Comparison of ENCODE assay signal across 1 cellular context in the genomic region with DNA sequence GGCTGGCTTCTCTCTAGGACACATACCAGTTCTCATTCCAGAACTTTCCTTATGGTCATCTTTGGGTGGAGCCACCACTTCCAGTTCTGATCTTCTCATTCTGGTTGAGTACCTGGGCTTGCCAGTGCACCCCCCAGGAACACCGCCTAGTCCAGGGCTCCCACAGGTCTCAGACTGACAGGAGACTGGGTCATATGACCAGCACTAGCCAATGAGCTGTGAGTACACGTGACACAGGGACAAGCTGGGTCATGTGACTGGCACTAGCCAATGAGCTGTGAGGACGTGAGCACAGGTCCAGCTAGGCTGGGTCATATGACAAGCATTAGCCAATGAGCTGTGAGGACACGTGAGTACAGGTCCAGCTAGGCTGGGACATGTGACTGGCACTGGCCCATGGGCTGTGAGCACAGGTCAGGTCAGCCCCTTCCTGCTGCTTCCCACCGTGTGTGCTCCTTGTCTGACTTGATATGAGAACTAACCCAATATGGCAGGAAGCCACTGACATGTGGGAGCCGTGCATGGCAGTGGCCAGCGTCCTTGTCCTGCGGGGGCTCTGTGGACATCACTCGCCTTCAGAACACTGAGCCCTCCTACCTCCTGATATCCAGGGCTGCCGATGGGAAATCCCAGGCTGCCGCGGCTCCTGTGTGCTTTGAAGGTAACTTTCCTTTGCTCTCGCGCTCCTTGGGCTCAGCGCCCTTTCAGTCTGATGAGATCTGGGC.
TF ChIP-seq lines count a peak whose summit lies in the region.

No MANE protein-coding gene starts in this region.

TF ChIP-seq in K562, 482 proteins besides CTCF, POLR2A, EP300 and RAD21 (continued from another document and continues in another):
- no peak for TF ChIP-seq ARHGAP35 (IDR thresholded peaks at IDR 0.05; ENCODE audit: partially characterized antibody)
- TF ChIP-seq ZNF717 (CRISPR knock-in tag; IDR thresholded peaks at IDR 0.05) = no peak
- peak; percentile 97 for TF ChIP-seq C11orf30 (IDR thresholded peaks at IDR 0.05; ENCODE audit: low read depth)
- TF ChIP-seq MAFG (tag; conservative IDR thresholded peaks at IDR 0.05) = no peak
- no peak for TF ChIP-seq PTBP1 (IDR thresholded peaks at IDR 0.05; ENCODE audit: low read depth, low read length)
- TF ChIP-seq ZBTB12 (CRISPR knock-in tag; IDR thresholded peaks at IDR 0.05) = no peak
- no peak for TF ChIP-seq RFX1 (IDR thresholded peaks at IDR 0.05)
- TF ChIP-seq BCOR (IDR thresholded peaks at IDR 0.05) = no peak
- TF ChIP-seq YBX1 (IDR thresholded peaks at IDR 0.05) = no peak
- TF ChIP-seq ZNF586 (CRISPR knock-in tag; conservative IDR thresholded peaks at IDR 0.05) = no peak
- TF ChIP-seq FIP1L1 (IDR thresholded peaks at IDR 0.05; ENCODE audit: low read depth, low read length, poor library complexity, severe bottlenecking) = no peak
- no peak for TF ChIP-seq VEZF1 (CRISPR knock-in tag; IDR thresholded peaks at IDR 0.05)
- TF ChIP-seq ZBTB33 (CRISPR knock-in tag; IDR thresholded peaks at IDR 0.05) = no peak
- TF ChIP-seq MAFF (IDR thresholded peaks at IDR 0.05; ENCODE audit: low read length) = no peak
- no peak for TF ChIP-seq ZC3H8 (IDR thresholded peaks at IDR 0.05)
- TF ChIP-seq ADNP (tag; IDR thresholded peaks at IDR 0.05) = no peak
- TF ChIP-seq ZNF280A (IDR thresholded peaks at IDR 0.05; ENCODE audit: low read depth, partially characterized antibody) = no peak
- peak; percentile 68 for TF ChIP-seq RBFOX2 (IDR thresholded peaks at IDR 0.05; ENCODE audit: low read depth, low read length)
- 0 out of 2 replicates have a peak, but pooled peaks have one; percentile 6 for TF ChIP-seq KLF6 (CRISPR knock-in tag; IDR thresholded peaks at IDR 0.05; ENCODE audit: borderline replicate concordance)
- TF ChIP-seq EZH2 (IDR thresholded peaks at IDR 0.05; ENCODE audit: borderline replicate concordance, low read depth, low read length) = no peak
- TF ChIP-seq ZNF347 (CRISPR knock-in tag; IDR thresholded peaks at IDR 0.05; ENCODE audit: low read depth) = no peak
- TF ChIP-seq GTF2E2 (tag; IDR thresholded peaks at IDR 0.05) = no peak
- TF ChIP-seq HNRNPUL1 (IDR thresholded peaks at IDR 0.05; ENCODE audit: low read length) = no peak
- TF ChIP-seq CBX8 (IDR thresholded peaks at IDR 0.05; ENCODE audit: borderline replicate concordance, extremely low read depth, low read depth, low read length, poor library complexity, severe bottlenecking) = no peak
- TF ChIP-seq SMC3 (conservative IDR thresholded peaks at IDR 0.05; ENCODE audit: insufficient read depth, low read depth, low read length) = no peak
- no peak for TF ChIP-seq ZNF507 (tag; conservative IDR thresholded peaks at IDR 0.05)
- TF ChIP-seq, protein P1, sequence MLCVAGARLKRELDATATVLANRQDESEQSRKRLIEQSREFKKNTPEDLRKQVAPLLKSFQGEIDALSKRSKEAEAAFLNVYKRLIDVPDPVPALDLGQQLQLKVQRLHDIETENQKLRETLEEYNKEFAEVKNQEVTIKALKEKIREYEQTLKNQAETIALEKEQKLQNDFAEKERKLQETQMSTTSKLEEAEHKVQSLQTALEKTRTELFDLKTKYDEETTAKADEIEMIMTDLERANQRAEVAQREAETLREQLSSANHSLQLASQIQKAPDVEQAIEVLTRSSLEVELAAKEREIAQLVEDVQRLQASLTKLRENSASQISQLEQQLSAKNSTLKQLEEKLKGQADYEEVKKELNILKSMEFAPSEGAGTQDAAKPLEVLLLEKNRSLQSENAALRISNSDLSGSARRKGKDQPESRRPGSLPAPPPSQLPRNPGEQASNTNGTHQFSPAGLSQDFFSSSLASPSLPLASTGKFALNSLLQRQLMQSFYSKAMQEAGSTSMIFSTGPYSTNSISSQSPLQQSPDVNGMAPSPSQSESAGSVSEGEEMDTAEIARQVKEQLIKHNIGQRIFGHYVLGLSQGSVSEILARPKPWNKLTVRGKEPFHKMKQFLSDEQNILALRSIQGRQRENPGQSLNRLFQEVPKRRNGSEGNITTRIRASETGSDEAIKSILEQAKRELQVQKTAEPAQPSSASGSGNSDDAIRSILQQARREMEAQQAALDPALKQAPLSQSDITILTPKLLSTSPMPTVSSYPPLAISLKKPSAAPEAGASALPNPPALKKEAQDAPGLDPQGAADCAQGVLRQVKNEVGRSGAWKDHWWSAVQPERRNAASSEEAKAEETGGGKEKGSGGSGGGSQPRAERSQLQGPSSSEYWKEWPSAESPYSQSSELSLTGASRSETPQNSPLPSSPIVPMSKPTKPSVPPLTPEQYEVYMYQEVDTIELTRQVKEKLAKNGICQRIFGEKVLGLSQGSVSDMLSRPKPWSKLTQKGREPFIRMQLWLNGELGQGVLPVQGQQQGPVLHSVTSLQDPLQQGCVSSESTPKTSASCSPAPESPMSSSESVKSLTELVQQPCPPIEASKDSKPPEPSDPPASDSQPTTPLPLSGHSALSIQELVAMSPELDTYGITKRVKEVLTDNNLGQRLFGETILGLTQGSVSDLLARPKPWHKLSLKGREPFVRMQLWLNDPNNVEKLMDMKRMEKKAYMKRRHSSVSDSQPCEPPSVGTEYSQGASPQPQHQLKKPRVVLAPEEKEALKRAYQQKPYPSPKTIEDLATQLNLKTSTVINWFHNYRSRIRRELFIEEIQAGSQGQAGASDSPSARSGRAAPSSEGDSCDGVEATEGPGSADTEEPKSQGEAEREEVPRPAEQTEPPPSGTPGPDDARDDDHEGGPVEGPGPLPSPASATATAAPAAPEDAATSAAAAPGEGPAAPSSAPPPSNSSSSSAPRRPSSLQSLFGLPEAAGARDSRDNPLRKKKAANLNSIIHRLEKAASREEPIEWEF (CRISPR knock-in tag; IDR thresholded peaks at IDR 0.05) = no peak
- no peak for TF ChIP-seq ARID1B (IDR thresholded peaks at IDR 0.05)
- no peak for TF ChIP-seq ZNF589 (CRISPR knock-in tag; IDR thresholded peaks at IDR 0.05; ENCODE audit: low read depth)
- no peak for TF ChIP-seq RBM22 (IDR thresholded peaks at IDR 0.05; ENCODE audit: low read depth, low read length, poor library complexity, severe bottlenecking)
- no peak for TF ChIP-seq HDAC6 (IDR thresholded peaks at IDR 0.05; ENCODE audit: low read depth, low read length)
- TF ChIP-seq, protein P2, sequence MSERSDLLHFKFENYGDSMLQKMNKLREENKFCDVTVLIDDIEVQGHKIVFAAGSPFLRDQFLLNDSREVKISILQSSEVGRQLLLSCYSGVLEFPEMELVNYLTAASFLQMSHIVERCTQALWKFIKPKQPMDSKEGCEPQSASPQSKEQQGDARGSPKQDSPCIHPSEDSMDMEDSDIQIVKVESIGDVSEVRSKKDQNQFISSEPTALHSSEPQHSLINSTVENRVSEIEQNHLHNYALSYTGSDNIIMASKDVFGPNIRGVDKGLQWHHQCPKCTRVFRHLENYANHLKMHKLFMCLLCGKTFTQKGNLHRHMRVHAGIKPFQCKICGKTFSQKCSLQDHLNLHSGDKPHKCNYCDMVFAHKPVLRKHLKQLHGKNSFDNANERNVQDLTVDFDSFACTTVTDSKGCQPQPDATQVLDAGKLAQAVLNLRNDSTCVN (CRISPR knock-in tag; IDR thresholded peaks at IDR 0.05) = no peak
- TF ChIP-seq HMBOX1 (IDR thresholded peaks at IDR 0.05) = no peak
- no peak; the same call in 1 of the 2 replicates for TF ChIP-seq ZNF511 (CRISPR knock-in tag; IDR thresholded peaks at IDR 0.05)
- no peak for TF ChIP-seq PTTG1 (tag; IDR thresholded peaks at IDR 0.05; ENCODE audit: low read depth)
- TF ChIP-seq, protein P3, sequence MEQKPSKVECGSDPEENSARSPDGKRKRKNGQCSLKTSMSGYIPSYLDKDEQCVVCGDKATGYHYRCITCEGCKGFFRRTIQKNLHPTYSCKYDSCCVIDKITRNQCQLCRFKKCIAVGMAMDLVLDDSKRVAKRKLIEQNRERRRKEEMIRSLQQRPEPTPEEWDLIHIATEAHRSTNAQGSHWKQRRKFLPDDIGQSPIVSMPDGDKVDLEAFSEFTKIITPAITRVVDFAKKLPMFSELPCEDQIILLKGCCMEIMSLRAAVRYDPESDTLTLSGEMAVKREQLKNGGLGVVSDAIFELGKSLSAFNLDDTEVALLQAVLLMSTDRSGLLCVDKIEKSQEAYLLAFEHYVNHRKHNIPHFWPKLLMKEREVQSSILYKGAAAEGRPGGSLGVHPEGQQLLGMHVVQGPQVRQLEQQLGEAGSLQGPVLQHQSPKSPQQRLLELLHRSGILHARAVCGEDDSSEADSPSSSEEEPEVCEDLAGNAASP (IDR thresholded peaks at IDR 0.05) = no peak
- TF ChIP-seq ZNF445 (CRISPR knock-in tag; IDR thresholded peaks at IDR 0.05; ENCODE audit: low read depth) = no peak
- no peak for TF ChIP-seq ZNF696 (CRISPR knock-in tag; conservative IDR thresholded peaks at IDR 0.05)
- TF ChIP-seq ZNF24 (IDR thresholded peaks at IDR 0.05) = no peak
- peak; percentile 71 for TF ChIP-seq NEUROD1 (IDR thresholded peaks at IDR 0.05; ENCODE audit: borderline replicate concordance, low read depth, low read length, partially characterized antibody)
- TF ChIP-seq COPS2 (conservative IDR thresholded peaks at IDR 0.05) = no peak
- no peak for TF ChIP-seq PHTF2 (CRISPR knock-in tag; IDR thresholded peaks at IDR 0.05)
- no peak for TF ChIP-seq ZBTB49 (CRISPR knock-in tag; IDR thresholded peaks at IDR 0.05; ENCODE audit: borderline replicate concordance)
- no peak for TF ChIP-seq ZFX (CRISPR knock-in tag; IDR thresholded peaks at IDR 0.05)
- no peak for TF ChIP-seq PURB (CRISPR knock-in tag; IDR thresholded peaks at IDR 0.05; ENCODE audit: low read depth)
- TF ChIP-seq BMI1 (IDR thresholded peaks at IDR 0.05; ENCODE audit: low read length) = no peak
